Comparison of ENCODE assay signal across 25 cellular contexts in the genomic region with DNA sequence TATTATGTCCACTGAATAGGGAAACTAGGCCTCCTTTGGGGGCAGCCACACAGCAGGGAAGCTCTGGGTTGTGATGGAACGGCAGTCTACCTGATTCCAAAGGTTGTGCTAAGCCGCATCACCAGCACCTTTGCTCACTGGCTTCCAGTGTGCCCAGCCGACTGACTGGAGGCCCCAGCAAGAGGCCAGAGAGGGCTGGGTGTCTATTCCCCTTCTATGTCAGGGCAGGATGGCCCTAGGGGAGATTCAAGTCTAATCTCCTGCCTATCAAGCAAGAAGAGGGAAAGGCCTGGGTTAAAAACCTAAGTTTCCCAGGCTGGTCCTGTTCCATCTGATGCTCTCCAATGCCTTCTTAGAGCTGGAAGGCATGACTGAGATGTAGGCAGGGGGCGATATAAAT. TPM values are rescaled to one million over a fixed set of nuclear protein-coding genes. Genes with fewer than 3 reads are reported as not detected.
DNase-seq lines count a peak whose midpoint lies in the region; ATAC-seq lines count a peak whose summit lies in the region.
"Had no signal": no experiment of that assay in that cellular context is flagged by ENCODE, and none has a peak within 500 bp of the region (broad histone marks: within the 10 kb centered on the region; RNA-seq: fewer than 3 reads in every experiment).

No MANE protein-coding gene starts in this region.

- H3K9me3 ChIP-seq in naive thymus-derived CD4-positive, alpha-beta T cell (ENCODE audit: control insufficient read depth in 2 of 3, low read length in 3 of 3): no peaks in the 10 kb centered on the region
- H3K9me3 ChIP-seq: BLaER1, esophagus squamous epithelium, prostate gland, SJCRH30 had no signal

- H3K36me3 ChIP-seq in naive thymus-derived CD4-positive, alpha-beta T cell (ENCODE audit: control insufficient read depth in 2 of 3, insufficient read depth in 3 of 3, low read length in 3 of 3): no peaks in the 10 kb centered on the region
- H3K36me3 ChIP-seq: BLaER1, esophagus squamous epithelium, prostate gland, SJCRH30, WERI-Rb-1 had no signal

- H3K4me3 ChIP-seq in naive thymus-derived CD4-positive, alpha-beta T cell (ENCODE audit: low read length): no peak overlapping the region
- H3K4me3 ChIP-seq: BLaER1, esophagus squamous epithelium, prostate gland, SJCRH30 had no signal

- CTCF ChIA-PET in naive thymus-derived CD4-positive, alpha-beta T cell (lab: Charles Lee): interaction anchor here (1.0 kb wide), 1 partner anchor 52 kb away, joined by 3 read pairs; no protein-coding TSS in a partner anchor

- peak overlapping the region in 1 of 10 donors; percentile 4 for H3K4me3 Mint-ChIP-seq in naive thymus-derived CD4-positive, alpha-beta T cell
- H3K4me3 Mint-ChIP-seq: activated naive CD4-positive, alpha-beta T cell treated with anti-CD3 and anti-CD28 coated beads, Interleukin-2, amount 50 U/mL, for 24 hours; neural crest cell had no signal

- H3K4me1 ChIP-seq in naive thymus-derived CD4-positive, alpha-beta T cell (ENCODE audit: control insufficient read depth in 2 of 2, insufficient read depth in 2 of 2, low read length in 2 of 2): no peaks in the 10 kb centered on the region
- H3K4me1 ChIP-seq: prostate gland had no signal

- H3K27me3 Mint-ChIP-seq in naive thymus-derived CD4-positive, alpha-beta T cell: peaks cover 0 to 4% (median 0%) of the 10 kb centered on the region in 5 donors
- H3K27me3 Mint-ChIP-seq: activated naive CD4-positive, alpha-beta T cell treated with anti-CD3 and anti-CD28 coated beads, Interleukin-2, amount 50 U/mL, for 24 hours had no signal

- intact Hi-C loops in naive thymus-derived CD4-positive, alpha-beta T cell (cut with micrococcal nuclease): no loop called here

- H3K9me3 Mint-ChIP-seq in naive thymus-derived CD4-positive, alpha-beta T cell: peaks cover 0 to 11% (median 0%) of the 10 kb centered on the region in 11 donors
- H3K9me3 Mint-ChIP-seq: activated naive CD4-positive, alpha-beta T cell treated with anti-CD3 and anti-CD28 coated beads, Interleukin-2, amount 50 U/mL, for 24 hours; neural crest cell had no signal

- ATAC-seq in naive thymus-derived CD4-positive, alpha-beta T cell: no peak
- ATAC-seq: left lobe of liver, PC-3 had no signal

- peak overlapping the region in 1 of 9 donors; percentile 61 for H3K27ac Mint-ChIP-seq in naive thymus-derived CD4-positive, alpha-beta T cell

- no peaks in the 10 kb centered on the region for H3K27me3 ChIP-seq in naive thymus-derived CD4-positive, alpha-beta T cell (ENCODE audit: control insufficient read depth in 2 of 2, insufficient read depth in 2 of 2, low read length in 2 of 2)
- H3K27me3 ChIP-seq: SJCRH30 had no signal

- no peak overlapping the region for H3K27ac ChIP-seq in naive thymus-derived CD4-positive, alpha-beta T cell (ENCODE audit: low read depth, low read length)
- H3K27ac ChIP-seq: BLaER1, prostate gland, SJCRH30, WERI-Rb-1 had no signal

- no peaks in the 10 kb centered on the region for H3K36me3 Mint-ChIP-seq in naive thymus-derived CD4-positive, alpha-beta T cell
- H3K36me3 Mint-ChIP-seq: activated naive CD4-positive, alpha-beta T cell treated with anti-CD3 and anti-CD28 coated beads, Interleukin-2, amount 50 U/mL, for 24 hours had no signal

- POLR2A ChIA-PET in naive thymus-derived CD4-positive, alpha-beta T cell (lab: Charles Lee): no interaction called here

- H3K4me1 Mint-ChIP-seq in naive thymus-derived CD4-positive, alpha-beta T cell: peaks cover 0 to 2% (median 0%) of the 10 kb centered on the region in 7 donors
- H3K4me1 Mint-ChIP-seq: activated naive CD4-positive, alpha-beta T cell treated with anti-CD3 and anti-CD28 coated beads, Interleukin-2, amount 50 U/mL, for 24 hours; neural crest cell had no signal

- DNase-seq in NCI-H748 (lab: John Stamatoyannopoulos, UW; ENCODE audit: unreplicated experiment): peak; percentile 10
- no peak for DNase-seq in NCI-H748 treated with DMSO at 0.1 percent for 48 hours (lab: John Stamatoyannopoulos, UW)
- peak; percentile 18 for DNase-seq in COLO668 (lab: John Stamatoyannopoulos, UW; ENCODE audit: unreplicated experiment)
- peak; percentile 14 for DNase-seq in NOMO-1 treated with DMSO at 0.1 percent for 48 hours (lab: John Stamatoyannopoulos, UW; ENCODE audit: unreplicated experiment)
- DNase-seq in left kidney (ENCODE audit: low read depth, low spot score): peak; percentile 36
- DNase-seq in ecto neural progenitor cell (ENCODE audit: low spot score): no peak
- no peak for DNase-seq in naive thymus-derived CD4-positive, alpha-beta T cell
- DNase-seq in NCI-H1930 (lab: John Stamatoyannopoulos, UW): no peak
- DNase-seq: activated CD4-positive, alpha-beta T cell treated with anti-CD3 and anti-CD28 coated beads, Interleukin-2, amount 50 U/mL, for 48 hours; activated T-cell treated with anti-CD3 and anti-CD28 coated beads, Interleukin-2, amount 50 U/mL, for 1 hour; effector memory CD4-positive, alpha-beta T cell; esophagus squamous epithelium; HCEC 1CT; NCI-H1105 treated with DMSO at 0.1 percent for 48 hours; NCI-H2081 treated with DMSO at 0.1 percent for 48 hours; NCI-H524; PC-3; T-helper 2 cell; WERI-Rb-1 had no signal

RNA-seq across cellular contexts. Expression of gene JPH2, which starts 53.6 kb away (rescaled TPM):
- under 1 TPM in 2 of 5 experiments, not detected in 3; 0.07 to 0.17 TPM for total RNA-seq in naive thymus-derived CD4-positive, alpha-beta T cell
- not detected for polyA plus RNA-seq in naive thymus-derived CD4-positive, alpha-beta T cell

Comparison
In these comparisons a context has a peak if more than half of its experiments do, and no peak if none do; other contexts are left out.
1. DNase-seq: peak in NCI-H748 (single experiment), COLO668 (single experiment), NOMO-1 treated with DMSO at 0.1 percent for 48 hours (single experiment) and left kidney (single experiment); none in NCI-H748 treated with DMSO at 0.1 percent for 48 hours (single experiment), ecto neural progenitor cell (single experiment), naive thymus-derived CD4-positive, alpha-beta T cell (0 of 9) and NCI-H1930 (0 of 2).